11 cellular contexts compared by ENCODE assay signal in the genomic region with DNA sequence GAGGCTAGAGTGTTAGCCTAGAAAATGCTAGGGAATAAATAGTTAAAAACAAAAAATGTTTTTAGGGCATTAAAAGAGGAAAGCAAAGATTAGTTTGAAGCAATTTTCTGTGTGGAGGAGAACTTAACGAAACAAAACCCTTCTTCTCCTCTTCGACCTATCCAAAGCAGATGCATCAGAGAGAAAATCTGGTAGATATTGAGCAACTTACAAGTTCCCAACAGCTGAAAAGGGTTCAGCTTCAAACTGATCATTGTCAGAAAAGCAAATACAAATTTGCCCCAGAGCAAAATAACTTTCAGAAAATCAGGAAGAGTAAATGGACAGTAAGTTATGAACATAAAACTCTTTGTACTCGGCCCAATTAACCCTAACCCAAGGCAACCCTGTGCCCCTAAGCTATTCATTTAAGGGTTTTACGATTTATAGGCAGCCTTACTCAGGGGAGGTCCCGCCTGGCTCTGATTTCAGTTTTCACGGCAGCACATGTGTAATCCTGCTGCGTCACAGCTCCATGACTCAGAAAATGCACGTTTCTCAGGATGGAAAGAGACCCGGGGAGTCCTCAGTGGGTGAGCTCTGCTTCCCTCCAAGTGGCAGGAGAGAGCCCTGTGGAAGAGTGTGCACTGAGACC.
DNase-seq lines count a peak whose midpoint lies in the region; ATAC-seq and TF ChIP-seq lines count a peak whose summit lies in the region.
"Had no signal": no experiment of that assay in that cellular context is flagged by ENCODE, and none has a peak within 500 bp of the region (broad histone marks: within the 10 kb centered on the region; RNA-seq: fewer than 3 reads in every experiment).

No MANE protein-coding gene starts in this region.

- H3K27ac ChIP-seq in GM23338 (ENCODE audit: low read depth), result no peak overlapping the region
- H3K27ac ChIP-seq in PC-3 (ENCODE audit: low read length), result no peak overlapping the region
- H3K27ac ChIP-seq: left ventricle myocardium inferior had no signal

- CTCF ChIA-PET in PC-3 (lab: Charles Lee), result no interaction called here

- POLR2A ChIA-PET in PC-3 (lab: Charles Lee; ENCODE audit: unreplicated experiment), result no interaction called here

- intact Hi-C loops in PC-3 (cut with micrococcal nuclease), result no loop called here

- TF ChIP-seq CTCF in GM23338 (conservative IDR thresholded peaks at IDR 0.05; ENCODE audit: low read depth in 2 of 2), result no peak
- TF ChIP-seq CTCF in fibroblast of mammary gland (conservative IDR thresholded peaks at IDR 0.05; ENCODE audit: control insufficient read depth, insufficient read depth, low read depth, low read length), result peak; percentile 36
- TF ChIP-seq CTCF in PC-3 (conservative IDR thresholded peaks at IDR 0.05; ENCODE audit: low read depth, low read length), result no peak

- H3K9me2 ChIP-seq in GM23338 (ENCODE audit: insufficient read depth) (peaks cover 8% of the 10 kb centered on the region), PC-3 (replicated peaks; ENCODE audit: low read length) (no peaks in the 10 kb centered on the region)

- ATAC-seq in GM23338 (no peak), SK-N-SH treated with all-trans-retinoic acid at 6 μM for 48 hours (peak; percentile 97), HG03095 (IDR thresholded peaks at IDR 0.05; ENCODE audit: unreplicated experiment) (no peak), PC-3 (no peak)

- no peak overlapping the region for H3K27ac Mint-ChIP-seq in GM23338

- no peaks in the 10 kb centered on the region for H3K36me3 Mint-ChIP-seq in GM23338 (ENCODE audit: low read depth)

- H3K4me2 ChIP-seq in GM23338 (no peak overlapping the region), skeletal muscle satellite cell (ENCODE audit: low read length) (peak overlapping the region; percentile 63), PC-3 (ENCODE audit: low read length) (no peak overlapping the region)

- BruUV-seq in PC-3 (replicated peaks; lab: Mats Ljungman, UMichigan), result no TSS peak

- H3K9ac ChIP-seq in skeletal muscle satellite cell (ENCODE audit: low read depth, low read length), result peak overlapping the region; percentile 34
- no peak overlapping the region for H3K9ac ChIP-seq in PC-3 (ENCODE audit: low read length)

- DNase-seq in GM23338 (ENCODE audit: low spot score) (no peak), fibroblast of mammary gland (ENCODE audit: low read depth) (peak; percentile 99), HT-29 (ENCODE audit: low spot score) (no peak), PC-3 (no peak)
- no peak for DNase-seq in stimulated activated CD4-positive, alpha-beta T cell treated with anti-CD3 and anti-CD28 coated beads, Interleukin-12 subunit alpha, Interleukin-12 subunit beta, amount 100 ng/mL, for 4 hours
- DNase-seq: activated effector memory CD4-positive, alpha-beta T cell treated with Interleukin-2 at 50 U/mL for 16 hours; left ventricle myocardium inferior; NCI-H774 had no signal

- no peaks in the 10 kb centered on the region for H3K79me2 ChIP-seq in GM23338 (replicated peaks; ENCODE audit: insufficient read depth)
- no peaks in the 10 kb centered on the region for H3K79me2 ChIP-seq in PC-3 (ENCODE audit: low read length)

- H3K4me1 Mint-ChIP-seq in GM23338, result no peaks in the 10 kb centered on the region

- peak overlapping the region; percentile 28; the same call in 1 of the 2 replicates for H2AFZ ChIP-seq in GM23338
- no peak overlapping the region for H2AFZ ChIP-seq in PC-3 (ENCODE audit: low read length)

- H3F3A ChIP-seq in GM23338 (replicated peaks; ENCODE audit: low read depth) (no peaks in the 10 kb centered on the region), PC-3 (ENCODE audit: low read length, unreplicated experiment) (no peaks in the 10 kb centered on the region)

- H3K4me3 ChIP-seq in GM23338, result no peak overlapping the region
- H3K4me3 ChIP-seq in fibroblast of mammary gland (ENCODE audit: control insufficient read depth, low read depth, low read length), result no peak overlapping the region
- H3K4me3 ChIP-seq in skeletal muscle satellite cell (ENCODE audit: low read length), result peak overlapping the region; percentile 23
- no peak overlapping the region for H3K4me3 ChIP-seq in PC-3 (ENCODE audit: low read length)
- H3K4me3 ChIP-seq: left ventricle myocardium inferior had no signal

- H3K9me3 Mint-ChIP-seq in GM23338, result no peaks in the 10 kb centered on the region

- H3K9me3 ChIP-seq in skeletal muscle satellite cell (replicated peaks; ENCODE audit: low read length) (no peaks in the 10 kb centered on the region), PC-3 (ENCODE audit: low read length) (no peaks in the 10 kb centered on the region)
- H3K9me3 ChIP-seq: left ventricle myocardium inferior had no signal

- H3K36me3 ChIP-seq in GM23338 (ENCODE audit: insufficient read depth), result no peaks in the 10 kb centered on the region
- H3K36me3 ChIP-seq in skeletal muscle satellite cell (ENCODE audit: insufficient read depth, low read length), result no peaks in the 10 kb centered on the region
- no peaks in the 10 kb centered on the region for H3K36me3 ChIP-seq in PC-3 (ENCODE audit: low read depth, low read length)
- H3K36me3 ChIP-seq: left ventricle myocardium inferior had no signal

- H3K27me3 ChIP-seq in GM23338 (ENCODE audit: insufficient read depth), result no peaks in the 10 kb centered on the region
- H3K27me3 ChIP-seq in skeletal muscle satellite cell (ENCODE audit: control insufficient read depth, insufficient read depth, low read length), result no peaks in the 10 kb centered on the region
- H3K27me3 ChIP-seq in PC-3 (ENCODE audit: low read length), result no peaks in the 10 kb centered on the region

- H3K27me3 Mint-ChIP-seq in GM23338 (ENCODE audit: insufficient read depth, low read depth, poor library complexity), result peaks cover 8% of the 10 kb centered on the region

- H3K4me3 Mint-ChIP-seq in GM23338, result no peak overlapping the region

- H3K4me1 ChIP-seq in GM23338 (ENCODE audit: insufficient read depth) (no peaks in the 10 kb centered on the region), skeletal muscle satellite cell (ENCODE audit: control insufficient read depth, insufficient read depth, low read length) (peaks cover 16% of the 10 kb centered on the region), PC-3 (ENCODE audit: insufficient read depth, low read length) (no peaks in the 10 kb centered on the region)
- H3K4me1 ChIP-seq: left ventricle myocardium inferior had no signal

- H4K20me1 ChIP-seq in GM23338 (replicated peaks; ENCODE audit: insufficient read depth) (no peaks in the 10 kb centered on the region), PC-3 (ENCODE audit: low read length) (no peaks in the 10 kb centered on the region)

TF ChIP-seq in GM23338, 12 proteins besides CTCF, POLR2A, EP300 and RAD21 (continues in another document):
- TF ChIP-seq EZH2phosphoT487 (IDR thresholded peaks at IDR 0.05; ENCODE audit: unreplicated experiment), result no peak
- TF ChIP-seq JUNB (IDR thresholded peaks at IDR 0.05; ENCODE audit: unreplicated experiment), result no peak
- TF ChIP-seq CREB1 (CRISPR knock-in tag; IDR thresholded peaks at IDR 0.05; ENCODE audit: low read depth), result no peak
- no peak for TF ChIP-seq POLR2AphosphoS5 (IDR thresholded peaks at IDR 0.05; ENCODE audit: low read depth)
- TF ChIP-seq ZNF331 (CRISPR knock-in tag; IDR thresholded peaks at IDR 0.05; ENCODE audit: low read depth), result no peak
- no peak for TF ChIP-seq EZH2 (IDR thresholded peaks at IDR 0.05; ENCODE audit: low read depth, unreplicated experiment)

TF ChIP-seq in SK-N-SH treated with all-trans-retinoic acid at 6 μM for 48 hours, 23 proteins besides CTCF, POLR2A, EP300 and RAD21 (continues in another document):
- no peak for TF ChIP-seq GLIS3 (CRISPR knock-in tag; IDR thresholded peaks at IDR 0.05)
- TF ChIP-seq, protein P1, sequence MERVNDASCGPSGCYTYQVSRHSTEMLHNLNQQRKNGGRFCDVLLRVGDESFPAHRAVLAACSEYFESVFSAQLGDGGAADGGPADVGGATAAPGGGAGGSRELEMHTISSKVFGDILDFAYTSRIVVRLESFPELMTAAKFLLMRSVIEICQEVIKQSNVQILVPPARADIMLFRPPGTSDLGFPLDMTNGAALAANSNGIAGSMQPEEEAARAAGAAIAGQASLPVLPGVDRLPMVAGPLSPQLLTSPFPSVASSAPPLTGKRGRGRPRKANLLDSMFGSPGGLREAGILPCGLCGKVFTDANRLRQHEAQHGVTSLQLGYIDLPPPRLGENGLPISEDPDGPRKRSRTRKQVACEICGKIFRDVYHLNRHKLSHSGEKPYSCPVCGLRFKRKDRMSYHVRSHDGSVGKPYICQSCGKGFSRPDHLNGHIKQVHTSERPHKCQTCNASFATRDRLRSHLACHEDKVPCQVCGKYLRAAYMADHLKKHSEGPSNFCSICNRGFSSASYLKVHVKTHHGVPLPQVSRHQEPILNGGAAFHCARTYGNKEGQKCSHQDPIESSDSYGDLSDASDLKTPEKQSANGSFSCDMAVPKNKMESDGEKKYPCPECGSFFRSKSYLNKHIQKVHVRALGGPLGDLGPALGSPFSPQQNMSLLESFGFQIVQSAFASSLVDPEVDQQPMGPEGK (CRISPR knock-in tag; IDR thresholded peaks at IDR 0.05; ENCODE audit: borderline replicate concordance), result no peak
- TF ChIP-seq ISL1 (CRISPR knock-in tag; IDR thresholded peaks at IDR 0.05), result no peak
- no peak for TF ChIP-seq ZFP3 (CRISPR knock-in tag; IDR thresholded peaks at IDR 0.05)
- no peak for TF ChIP-seq SNAI2 (CRISPR knock-in tag; IDR thresholded peaks at IDR 0.05)
- TF ChIP-seq ZNF565 (CRISPR knock-in tag; conservative IDR thresholded peaks at IDR 0.05; ENCODE audit: low read depth), result no peak
- no peak for TF ChIP-seq ZC3H10 (CRISPR knock-in tag; IDR thresholded peaks at IDR 0.05)
- TF ChIP-seq, protein P2, sequence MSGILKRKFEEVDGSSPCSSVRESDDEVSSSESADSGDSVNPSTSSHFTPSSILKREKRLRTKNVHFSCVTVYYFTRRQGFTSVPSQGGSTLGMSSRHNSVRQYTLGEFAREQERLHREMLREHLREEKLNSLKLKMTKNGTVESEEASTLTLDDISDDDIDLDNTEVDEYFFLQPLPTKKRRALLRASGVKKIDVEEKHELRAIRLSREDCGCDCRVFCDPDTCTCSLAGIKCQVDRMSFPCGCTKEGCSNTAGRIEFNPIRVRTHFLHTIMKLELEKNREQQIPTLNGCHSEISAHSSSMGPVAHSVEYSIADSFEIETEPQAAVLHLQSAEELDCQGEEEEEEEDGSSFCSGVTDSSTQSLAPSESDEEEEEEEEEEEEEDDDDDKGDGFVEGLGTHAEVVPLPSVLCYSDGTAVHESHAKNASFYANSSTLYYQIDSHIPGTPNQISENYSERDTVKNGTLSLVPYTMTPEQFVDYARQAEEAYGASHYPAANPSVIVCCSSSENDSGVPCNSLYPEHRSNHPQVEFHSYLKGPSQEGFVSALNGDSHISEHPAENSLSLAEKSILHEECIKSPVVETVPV (CRISPR knock-in tag; IDR thresholded peaks at IDR 0.05), result no peak
